ENCODE assay signal across 19 cellular contexts in genomic region chr16:77066896-77067496, GRCh38.
"Had no signal": no experiment of that assay in that cellular context is flagged by ENCODE, and none has a peak within 500 bp of the region (broad histone marks: within the 10 kb centered on the region; RNA-seq: fewer than 3 reads in every experiment).

No MANE protein-coding gene starts in this region.

- H3K4me1 ChIP-seq: colonic mucosa, lower lobe of right lung, pancreas, suprapubic skin had no signal

- H3K36me3 ChIP-seq: colonic mucosa, heart left ventricle, left ventricle myocardium inferior, lower lobe of right lung, pancreas, suprapubic skin, thyroid gland had no signal

- DNase-seq: colonic mucosa; effector memory CD4-positive, alpha-beta T cell; hypothalamus; kidney glomerular epithelial cell; left ventricle myocardium inferior; lower lobe of right lung; mesenchymal stem cell; midbrain; occipital lobe; pancreas; right cardiac atrium; stimulated activated CD4-positive, alpha-beta T cell treated with anti-CD3 and anti-CD28 coated beads, Interleukin-2, amount 100 ng/mL, for 48 hours; stimulated activated naive CD8-positive, alpha-beta T cell treated with anti-CD3 and anti-CD28 coated beads, Interleukin-15, Interleukin-2, amounts not matched to agents 100 U/mL and 50 U/mL, for 24 hours; thyroid gland had no signal

- H3K9me3 ChIP-seq: colonic mucosa, heart left ventricle, left ventricle myocardium inferior, lower lobe of right lung, pancreas, suprapubic skin, thyroid gland had no signal

- H3K27me3 ChIP-seq: colonic mucosa, heart left ventricle, pancreas, suprapubic skin, thyroid gland had no signal

- H3K4me3 ChIP-seq: colonic mucosa, heart left ventricle, left ventricle myocardium inferior, lower lobe of right lung, pancreas, smooth muscle cell, suprapubic skin, thyroid gland had no signal

- ATAC-seq: esophagus mucosa; lower lobe of right lung; natural killer cell treated with Interleukin-12 subunit alpha and Interleukin-12 subunit beta and Interleukin-15 and Interleukin-18, amount 100 ng/mL, for 72 hours; pancreas; right cardiac atrium; stimulated activated naive CD8-positive, alpha-beta T cell treated with anti-CD3 and anti-CD28 coated beads, Interleukin-15, Interleukin-2, amounts not matched to agents 100 U/mL and 50 U/mL, for 24 hours had no signal

- H3K4me2 ChIP-seq: smooth muscle cell had no signal

- H3K27ac ChIP-seq: colonic mucosa, left ventricle myocardium inferior, lower lobe of right lung, pancreas, suprapubic skin, thyroid gland had no signal
